In the genomic region with DNA sequence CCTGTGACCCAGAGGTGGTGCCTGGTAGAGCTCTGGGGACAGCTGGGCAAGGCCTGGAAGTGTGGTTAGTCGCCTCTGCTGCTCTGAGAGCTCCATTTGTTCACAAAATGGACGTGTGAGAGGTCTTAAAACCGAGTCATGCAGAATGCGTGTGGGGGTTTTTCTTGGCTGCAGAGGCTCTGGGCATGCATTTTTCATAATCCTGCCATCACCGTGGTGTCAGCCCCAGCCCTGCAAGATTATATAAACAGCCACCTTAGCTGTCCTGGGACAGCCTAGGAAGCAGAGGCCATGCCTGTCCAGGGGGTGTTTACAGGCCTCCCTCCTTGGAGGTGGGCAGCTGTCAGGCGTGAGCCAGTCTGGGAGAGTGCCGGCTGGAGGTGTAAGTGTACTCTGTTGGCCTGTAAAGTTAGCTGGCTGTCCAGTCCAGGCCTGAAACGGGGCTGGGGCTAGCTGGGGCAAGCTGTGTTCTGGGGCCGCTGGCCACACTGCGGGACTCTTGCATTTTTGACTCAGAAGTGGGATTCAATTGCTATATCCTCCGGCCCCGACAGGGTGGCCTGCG, we compare ENCODE assay signal across 11 cellular contexts. TPM values are rescaled to one million over a fixed set of nuclear protein-coding genes. Genes with fewer than 3 reads are reported as not detected.
DNase-seq lines count a peak whose midpoint lies in the region; ATAC-seq, FAIRE-seq and TF ChIP-seq lines count a peak whose summit lies in the region.
"Had no signal": no experiment of that assay in that cellular context is flagged by ENCODE, and none has a peak within 500 bp of the region (broad histone marks: within the 10 kb centered on the region; RNA-seq: fewer than 3 reads in every experiment).

No MANE protein-coding gene starts in this region.

- H3K4me3 Mint-ChIP-seq in astrocyte (ENCODE audit: unreplicated experiment) (peak overlapping the region; percentile 72), immature natural killer cell (peak overlapping the region in 4 of 5 donors; percentile 9 to 66 (median 61))

- H2AFZ ChIP-seq in SK-N-SH (ENCODE audit: low read depth) (no peak overlapping the region), astrocyte (ENCODE audit: low read depth, low read length) (no peak overlapping the region)

- no peak for ATAC-seq in SK-N-SH treated with all-trans-retinoic acid at 6 μM for 48 hours
- ATAC-seq in gastrocnemius medialis: peak in 1 of 2 donors; percentile 30
- no peak for ATAC-seq in esophagus mucosa

- TF ChIP-seq POLR2A in gastrocnemius medialis (IDR thresholded peaks at IDR 0.05): no peak

- H3K4me1 ChIP-seq in SK-N-SH (ENCODE audit: control insufficient read depth in 1 of 2, insufficient read depth in 2 of 2, low read depth in 1 of 2, low read length in 1 of 2) (peaks cover 0 to 63% of the 10 kb centered on the region in 2 experiments; a peak in 2 of 4 replicates), astrocyte (ENCODE audit: insufficient read depth, low read length) (no peaks in the 10 kb centered on the region), gastrocnemius medialis (peaks cover 39 to 45% of the 10 kb centered on the region in 2 donors)

- H3K36me3 Mint-ChIP-seq in astrocyte (ENCODE audit: low read depth, unreplicated experiment): no peaks in the 10 kb centered on the region
- no peaks in the 10 kb centered on the region for H3K36me3 Mint-ChIP-seq in immature natural killer cell

- no peak for FAIRE-seq in astrocyte (lab: Jason Lieb, UNC)

- no peak for TF ChIP-seq EP300 in SK-N-SH (IDR thresholded peaks at IDR 0.05; ENCODE audit: borderline replicate concordance in 1 of 2, low read depth in 1 of 2, low read length in 1 of 2)

- no peaks in the 10 kb centered on the region for H3K9me2 ChIP-seq in SK-N-SH

- in situ Hi-C loops in gastrocnemius medialis (cut with MboI; ENCODE audit: low sequenced_read_pairs in 4 of 4): no loop called here

- H3K4me1 Mint-ChIP-seq in astrocyte (ENCODE audit: low read depth, unreplicated experiment): no peaks in the 10 kb centered on the region
- peaks cover 0 to 12% of the 10 kb centered on the region in 2 donors for H3K4me1 Mint-ChIP-seq in immature natural killer cell

- POLR2A ChIA-PET in SK-N-SH (lab: Yijun Ruan, JAX): no interaction called here

- CTCF ChIA-PET in SK-N-SH (lab: Yijun Ruan, JAX): interaction anchor here (0.5 to 1.3 kb wide), 5 partner anchors 10 to 119 kb away, joined by 3 to 4 read pairs (median 3); no protein-coding TSS in a partner anchor

- H3K27ac ChIP-seq in SK-N-SH (ENCODE audit: low read depth in 2 of 2, low read length in 1 of 2) (no peak overlapping the region), astrocyte (ENCODE audit: low read depth, low read length) (no peak overlapping the region), gastrocnemius medialis (peak overlapping the region; percentile 59 to 86 (median 82)), substantia nigra (ENCODE audit: low read depth, low read length, poor library complexity, severe bottlenecking) (no peak overlapping the region)

- no peak for TF ChIP-seq RAD21 in SK-N-SH (IDR thresholded peaks at IDR 0.05; ENCODE audit: low read length)

- no peaks in the 10 kb centered on the region for H3K79me2 ChIP-seq in SK-N-SH (ENCODE audit: insufficient read depth)
- no peaks in the 10 kb centered on the region for H3K79me2 ChIP-seq in astrocyte (ENCODE audit: insufficient read depth, low read length)

- 69% methylated on average over 9 of the region's 13 CpGs for WGBS in SK-N-SH (ENCODE audit: low lambda C conversion rate)

- peaks cover 15% of the 10 kb centered on the region for H3K27me3 ChIP-seq in SK-N-SH (ENCODE audit: insufficient read depth)
- H3K27me3 ChIP-seq in astrocyte (ENCODE audit: insufficient read depth, low read length): peaks cover 32% of the 10 kb centered on the region
- no peaks in the 10 kb centered on the region for H3K27me3 ChIP-seq in gastrocnemius medialis

- DNase-seq in SK-N-SH: peak; percentile 45
- DNase-seq in astrocyte (ENCODE audit: low read depth): no peak
- no peak for DNase-seq in immature natural killer cell
- peak in 1 of 2 donors; percentile 70 for DNase-seq in gastrocnemius medialis
- no peak for DNase-seq in NCI-H748 treated with DMSO at 0.1 percent for 48 hours (lab: John Stamatoyannopoulos, UW)
- no peak for DNase-seq in substantia nigra (lab: John Stamatoyannopoulos, UW)
- DNase-seq: NCI-H1436 treated with DMSO at 0.1 percent for 48 hours had no signal

- TF ChIP-seq CTCF in SK-N-SH (IDR thresholded peaks at IDR 0.05) (no peak), astrocyte (IDR thresholded peaks at IDR 0.05; ENCODE audit: insufficient read depth, low read depth, low read length) (no peak), gastrocnemius medialis (IDR thresholded peaks at IDR 0.05 in 4 of 5, conservative IDR thresholded peaks at IDR 0.05 in 1 of 5) (no peak)

- H4K20me1 ChIP-seq in SK-N-SH (ENCODE audit: insufficient read depth) (no peaks in the 10 kb centered on the region), astrocyte (ENCODE audit: insufficient read depth, low read length) (no peaks in the 10 kb centered on the region)

- H3K9me3 ChIP-seq in SK-N-SH (no peaks in the 10 kb centered on the region), astrocyte (ENCODE audit: insufficient read depth, low read depth, low read length) (no peaks in the 10 kb centered on the region), gastrocnemius medialis (no peaks in the 10 kb centered on the region)

- H3K9me3 Mint-ChIP-seq in astrocyte (ENCODE audit: unreplicated experiment): peaks cover 2% of the 10 kb centered on the region
- no peaks in the 10 kb centered on the region for H3K9me3 Mint-ChIP-seq in immature natural killer cell

- no peaks in the 10 kb centered on the region for H3K36me3 ChIP-seq in SK-N-SH (replicated peaks in 1 of 2; ENCODE audit: control insufficient read depth in 1 of 2, insufficient read depth in 2 of 2, low read length in 1 of 2)
- H3K36me3 ChIP-seq in astrocyte (ENCODE audit: insufficient read depth, low read length): no peaks in the 10 kb centered on the region
- no peaks in the 10 kb centered on the region for H3K36me3 ChIP-seq in gastrocnemius medialis

- H3K4me3 ChIP-seq in SK-N-SH (ENCODE audit: low read depth in 2 of 2, low read length in 1 of 2) (no peak overlapping the region; a peak in 1 of 4 replicates), astrocyte (ENCODE audit: insufficient read depth, low read depth, low read length) (no peak overlapping the region), gastrocnemius medialis (peak overlapping the region in 1 of 4 donors; percentile 6)
- H3K4me3 ChIP-seq: smooth muscle cell had no signal

- H3K27ac Mint-ChIP-seq in astrocyte (ENCODE audit: unreplicated experiment): no peak overlapping the region
- no peak overlapping the region for H3K27ac Mint-ChIP-seq in immature natural killer cell

- H3K9ac ChIP-seq in SK-N-SH: no peak overlapping the region
- no peak overlapping the region for H3K9ac ChIP-seq in astrocyte (ENCODE audit: low read length)

- no peak overlapping the region for H3K4me2 ChIP-seq in SK-N-SH
- H3K4me2 ChIP-seq in astrocyte (ENCODE audit: low read length): no peak overlapping the region
- H3K4me2 ChIP-seq: smooth muscle cell had no signal

- intact Hi-C loops in gastrocnemius medialis (cut with DNase I; ENCODE audit: low total_unique reads): no loop called here

- no peaks in the 10 kb centered on the region for H3F3A ChIP-seq in SK-N-SH (replicated peaks; ENCODE audit: insufficient read depth)

- H3K27me3 Mint-ChIP-seq in astrocyte (ENCODE audit: low read depth, unreplicated experiment): peaks cover 71% of the 10 kb centered on the region
- peaks cover 10 to 30% (median 12%) of the 10 kb centered on the region in 3 donors for H3K27me3 Mint-ChIP-seq in immature natural killer cell (ENCODE audit: low read depth in 3 of 3)

TF ChIP-seq in SK-N-SH, 30 proteins besides CTCF, POLR2A, EP300 and RAD21:
- TF ChIP-seq, protein P1, sequence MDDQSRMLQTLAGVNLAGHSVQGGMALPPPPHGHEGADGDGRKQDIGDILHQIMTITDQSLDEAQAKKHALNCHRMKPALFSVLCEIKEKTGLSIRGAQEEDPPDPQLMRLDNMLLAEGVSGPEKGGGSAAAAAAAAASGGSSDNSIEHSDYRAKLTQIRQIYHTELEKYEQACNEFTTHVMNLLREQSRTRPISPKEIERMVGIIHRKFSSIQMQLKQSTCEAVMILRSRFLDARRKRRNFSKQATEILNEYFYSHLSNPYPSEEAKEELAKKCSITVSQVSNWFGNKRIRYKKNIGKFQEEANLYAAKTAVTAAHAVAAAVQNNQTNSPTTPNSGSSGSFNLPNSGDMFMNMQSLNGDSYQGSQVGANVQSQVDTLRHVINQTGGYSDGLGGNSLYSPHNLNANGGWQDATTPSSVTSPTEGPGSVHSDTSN (IDR thresholded peaks at IDR 0.05): no peak
- TF ChIP-seq MXI1 (IDR thresholded peaks at IDR 0.05; ENCODE audit: low read depth, low read length) (no peak), FOXM1 (IDR thresholded peaks at IDR 0.05; ENCODE audit: low read depth) (no peak), NRF1 (IDR thresholded peaks at IDR 0.05; ENCODE audit: low read depth, low read length) (no peak), GABPA (IDR thresholded peaks at IDR 0.05; ENCODE audit: low read depth) (no peak)
TF ChIP-seq in SK-N-SH: peak in this region for 0.

TF ChIP-seq in SK-N-SH treated with all-trans-retinoic acid at 6 μM for 48 hours, 23 proteins besides CTCF, POLR2A, EP300 and RAD21 (continues in another document):
- no peak for TF ChIP-seq OSR1 (CRISPR knock-in tag; IDR thresholded peaks at IDR 0.05)
- TF ChIP-seq, protein P2, sequence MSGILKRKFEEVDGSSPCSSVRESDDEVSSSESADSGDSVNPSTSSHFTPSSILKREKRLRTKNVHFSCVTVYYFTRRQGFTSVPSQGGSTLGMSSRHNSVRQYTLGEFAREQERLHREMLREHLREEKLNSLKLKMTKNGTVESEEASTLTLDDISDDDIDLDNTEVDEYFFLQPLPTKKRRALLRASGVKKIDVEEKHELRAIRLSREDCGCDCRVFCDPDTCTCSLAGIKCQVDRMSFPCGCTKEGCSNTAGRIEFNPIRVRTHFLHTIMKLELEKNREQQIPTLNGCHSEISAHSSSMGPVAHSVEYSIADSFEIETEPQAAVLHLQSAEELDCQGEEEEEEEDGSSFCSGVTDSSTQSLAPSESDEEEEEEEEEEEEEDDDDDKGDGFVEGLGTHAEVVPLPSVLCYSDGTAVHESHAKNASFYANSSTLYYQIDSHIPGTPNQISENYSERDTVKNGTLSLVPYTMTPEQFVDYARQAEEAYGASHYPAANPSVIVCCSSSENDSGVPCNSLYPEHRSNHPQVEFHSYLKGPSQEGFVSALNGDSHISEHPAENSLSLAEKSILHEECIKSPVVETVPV (CRISPR knock-in tag; IDR thresholded peaks at IDR 0.05): no peak

RNA-seq across cellular contexts. Expression of a gene that starts 2.3 kb away (rescaled TPM):
- polyA plus RNA-seq in SK-N-SH (2012; rRNA removed) (0.12 and 0.36 TPM in 2 replicates), immature natural killer cell (not detected)
- 0.40 and 1.2 TPM in 2 replicates for polyA plus RNA-seq in SK-N-SH (2012; cell fraction: cytosol; rRNA removed)
- polyA plus RNA-seq in SK-N-SH (2012; cell fraction: nucleus; rRNA removed): 1.8 and 5.0 TPM in 2 replicates
- total RNA-seq in astrocyte (0.89 and 1.9 TPM in 2 replicates), gastrocnemius medialis (10 to 100 TPM; 11.3 to 43.0 (median 24.7) TPM), esophagus mucosa (0.92 TPM)
- total RNA-seq: HT1080 had no signal

RNA-seq across cellular contexts. Expression of a gene that starts 52.2 kb away (rescaled TPM):
- 23.2 and 31.7 TPM in 2 replicates for polyA plus RNA-seq in SK-N-SH (2012; rRNA removed)
- 12.9 and 25.6 TPM in 2 replicates for polyA plus RNA-seq in SK-N-SH (2012; cell fraction: cytosol; rRNA removed)
- polyA plus RNA-seq in SK-N-SH (2012; cell fraction: nucleus; rRNA removed): 14.4 and 14.8 TPM in 2 replicates
- total RNA-seq in astrocyte: 26.9 and 28.3 TPM in 2 replicates
- polyA plus RNA-seq in immature natural killer cell: 10 to 100 TPM; 51.3 to 91.0 (median 54.0) TPM
- total RNA-seq in gastrocnemius medialis: 10 to 100 TPM; 28.5 to 58.5 (median 45.7) TPM
- total RNA-seq in esophagus mucosa: 16.9 TPM

Comparison
In these comparisons a context has a peak if more than half of its experiments do, and no peak if none do; other contexts are left out.
1. H3K27ac ChIP-seq: peak in gastrocnemius medialis (4 of 4); none in SK-N-SH (0 of 2), astrocyte (single experiment) and substantia nigra (single experiment).